In the genomic region with DNA sequence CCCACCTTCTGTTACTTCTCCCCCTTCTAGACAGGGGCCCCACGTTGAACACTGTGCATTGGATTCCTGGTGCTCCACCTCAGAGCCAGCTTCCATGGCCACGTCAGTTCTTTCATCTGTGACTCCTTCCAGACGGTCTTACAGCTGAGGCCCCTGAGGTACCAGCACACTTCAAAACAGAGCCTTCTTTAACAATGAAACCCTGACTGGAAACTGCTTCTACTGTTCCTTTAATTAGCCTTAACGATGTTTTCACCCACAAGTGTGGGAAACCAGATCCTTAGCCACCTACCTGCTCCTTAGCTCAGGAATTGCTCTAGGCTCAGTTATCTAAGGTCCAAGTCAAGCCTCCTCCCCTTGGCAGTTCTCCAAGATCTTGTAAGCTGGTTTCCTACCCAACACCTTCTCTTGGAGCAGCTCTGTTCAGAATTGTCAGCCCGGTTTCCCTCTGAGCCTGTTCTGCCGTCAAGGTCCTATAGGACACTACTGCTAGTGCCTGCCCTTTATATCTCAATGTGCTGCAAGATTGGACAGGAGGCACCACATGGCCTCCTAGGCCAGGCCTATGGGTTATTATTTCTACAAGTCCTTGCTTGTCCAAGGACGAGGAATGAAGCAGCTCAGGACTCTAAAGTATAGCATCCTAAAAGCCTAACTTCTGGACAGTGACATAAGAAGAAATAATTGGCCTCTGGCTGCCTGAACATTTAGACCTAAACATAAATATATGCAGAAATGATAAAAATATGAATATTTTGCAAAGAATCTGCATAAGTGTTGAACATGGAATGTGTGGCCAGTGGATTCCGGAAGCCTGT, we compare ENCODE assay signal across 1 cellular context.
TF ChIP-seq lines count a peak whose summit lies in the region.

No MANE protein-coding gene starts in this region.

TF ChIP-seq in IMR-90, 13 proteins besides CTCF, POLR2A, EP300 and RAD21:
- TF ChIP-seq SMC3 (IDR thresholded peaks at IDR 0.05; ENCODE audit: low read depth, low read length) (no peak), MXI1 (IDR thresholded peaks at IDR 0.05; ENCODE audit: borderline replicate concordance, low read depth, low read length) (no peak)
- TF ChIP-seq, protein P1, sequence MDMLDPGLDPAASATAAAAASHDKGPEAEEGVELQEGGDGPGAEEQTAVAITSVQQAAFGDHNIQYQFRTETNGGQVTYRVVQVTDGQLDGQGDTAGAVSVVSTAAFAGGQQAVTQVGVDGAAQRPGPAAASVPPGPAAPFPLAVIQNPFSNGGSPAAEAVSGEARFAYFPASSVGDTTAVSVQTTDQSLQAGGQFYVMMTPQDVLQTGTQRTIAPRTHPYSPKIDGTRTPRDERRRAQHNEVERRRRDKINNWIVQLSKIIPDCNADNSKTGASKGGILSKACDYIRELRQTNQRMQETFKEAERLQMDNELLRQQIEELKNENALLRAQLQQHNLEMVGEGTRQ (IDR thresholded peaks at IDR 0.05; ENCODE audit: low read depth, low read length) = peak; percentile 87
